In the genomic region with DNA sequence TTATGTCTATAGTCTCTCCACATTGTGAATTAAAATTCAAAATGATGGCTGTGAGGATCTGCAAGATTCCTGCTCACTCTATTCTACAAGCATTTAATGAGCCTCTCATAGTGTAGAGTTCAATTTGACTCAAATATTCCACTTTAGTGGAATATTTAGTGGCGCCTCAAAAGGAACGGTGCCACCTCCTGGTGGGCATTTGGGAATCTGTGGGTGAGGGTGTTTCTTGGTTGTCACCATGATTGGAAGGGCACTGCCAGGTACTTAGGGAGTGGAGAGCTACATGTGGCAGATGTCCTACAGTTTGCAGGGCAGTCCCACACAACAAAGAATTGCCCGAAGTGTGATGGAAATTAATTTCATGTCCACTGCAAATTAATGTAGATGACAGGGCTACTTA, we compare ENCODE assay signal across 11 cellular contexts. TPM values are rescaled to one million over a fixed set of nuclear protein-coding genes. Genes with fewer than 3 reads are reported as not detected.
DNase-seq lines count a peak whose midpoint lies in the region; ATAC-seq, FAIRE-seq and TF ChIP-seq lines count a peak whose summit lies in the region.
"Had no signal": no experiment of that assay in that cellular context is flagged by ENCODE, and none has a peak within 500 bp of the region (broad histone marks: within the 10 kb centered on the region; RNA-seq: fewer than 3 reads in every experiment).

No MANE protein-coding gene starts in this region.

- FAIRE-seq in A549 (lab: Jason Lieb, UNC): no peak
- FAIRE-seq: bronchial epithelial cell had no signal

- TF ChIP-seq EP300 in A549 (IDR thresholded peaks at IDR 0.05): no peak

- H3K4me3 ChIP-seq in A549: no peak overlapping the region
- no peak overlapping the region for H3K4me3 ChIP-seq in RWPE2 (ENCODE audit: severe bottlenecking)

- H3K27me3 ChIP-seq in RWPE2 (ENCODE audit: insufficient read depth, poor library complexity, severe bottlenecking): no peaks in the 10 kb centered on the region

- TF ChIP-seq CTCF in A549 (IDR thresholded peaks at IDR 0.05) (no peak), RWPE2 (IDR thresholded peaks at IDR 0.05; ENCODE audit: poor library complexity, severe bottlenecking) (peak; percentile 19)

- H3K4me1 ChIP-seq in A549 (no peaks in the 10 kb centered on the region), RWPE2 (ENCODE audit: insufficient read depth, poor library complexity, severe bottlenecking) (no peaks in the 10 kb centered on the region)

- 97% methylated on average over 3 of the region's 3 CpGs for WGBS in A549 (ENCODE audit: missing lambda C conversion rate)

- no peak for TF ChIP-seq POLR2A in A549 (IDR thresholded peaks at IDR 0.05; ENCODE audit: low read length)

- no peaks in the 10 kb centered on the region for H3K36me3 ChIP-seq in RWPE2 (ENCODE audit: low read depth)

- DNase-seq in A549 (ENCODE audit: low read depth in 1 of 2, low spot score in 1 of 2): peak in 1 of 2 experiments; percentile 19
- DNase-seq in EL: peak; percentile 19
- no peak for DNase-seq in RWPE2 (ENCODE audit: low spot score)
- peak; percentile 22 for DNase-seq in fibroblast of peridontal ligament (ENCODE audit: extremely low read depth)
- no peak for DNase-seq in activated gamma-delta T cell treated with Interleukin-2 at 50 U/mL for 16 hours
- no peak for DNase-seq in germinal center (ENCODE audit: low spot score)
- no peak for DNase-seq in cerebellar cortex (ENCODE audit: low spot score)
- DNase-seq: natural killer cell, substantia nigra had no signal

- H3K4me2 ChIP-seq in A549: no peak overlapping the region

- POLR2A ChIA-PET in A549 (lab: Yijun Ruan, JAX): no interaction called here

- CTCF ChIA-PET in A549 (lab: Yijun Ruan, JAX): interaction anchor here (1.4 to 1.5 kb wide), 2 partner anchors 9 to 203 kb away, joined by 4 to 5 read pairs; no protein-coding TSS in a partner anchor

- ATAC-seq in A549 (peak in 1 of 2 experiments; percentile 54; a peak in 2 of 6 replicates), RWPE2 (ENCODE audit: low read depth) (peak; percentile 23; the same call in 1 of the 3 replicates), HG03469 (IDR thresholded peaks at IDR 0.05; ENCODE audit: unreplicated experiment) (no peak)
- ATAC-seq: natural killer cell had no signal

- TF ChIP-seq RAD21 in A549 (conservative IDR thresholded peaks at IDR 0.05 in 1 of 2, IDR thresholded peaks at IDR 0.05 in 1 of 2): no peak

- no peak overlapping the region for H3K27ac ChIP-seq in A549
- no peak overlapping the region for H3K27ac ChIP-seq in RWPE2 (ENCODE audit: poor library complexity, severe bottlenecking)

- no peaks in the 10 kb centered on the region for H3K9me3 ChIP-seq in A549
- no peaks in the 10 kb centered on the region for H3K9me3 ChIP-seq in RWPE2 (ENCODE audit: severe bottlenecking)

TF ChIP-seq in A549, 52 proteins besides CTCF, POLR2A, EP300 and RAD21:
- peak; percentile 20; the same call in 1 of the 3 replicates for TF ChIP-seq SMC3 (IDR thresholded peaks at IDR 0.05)
- no peak for TF ChIP-seq CBX8 (IDR thresholded peaks at IDR 0.05)

RNA-seq across cellular contexts. Expression of a gene that starts 21.5 kb away (rescaled TPM):
- polyA plus RNA-seq in A549 (2011; rRNA removed): 2.8 and 3.3 TPM in 2 replicates
- 0.91 and 0.94 TPM in 2 replicates for polyA plus RNA-seq in A549 (2012; cell fraction: cytosol; rRNA removed)
- 1.8 and 1.9 TPM in 2 replicates for polyA plus RNA-seq in A549 (2012; cell fraction: nucleus; rRNA removed)
- polyA plus RNA-seq in A549 (2017; fragmentation: RNase III; extraction: RNeasy Plus Mini Kit Qiagen cat#74134 plus additional on column Dnase treatment): 1.3 to 1.7 TPM (median 1.4 TPM) in 3 replicates
- 1.7 and 2.4 TPM in 2 replicates for polyA minus RNA-seq in A549 (2011; rRNA and poly(A)+ RNA removed)

RNA-seq across cellular contexts. Expression of a gene that starts 50.4 kb away (rescaled TPM):
- polyA plus RNA-seq in A549 (2011; rRNA removed): 19.0 and 19.8 TPM in 2 replicates
- 7.7 and 9.6 TPM in 2 replicates for polyA plus RNA-seq in A549 (2012; cell fraction: cytosol; rRNA removed)
- polyA plus RNA-seq in A549 (2012; cell fraction: nucleus; rRNA removed): 4.1 and 5.6 TPM in 2 replicates
- 18.9 to 22.0 TPM (median 21.5 TPM) in 3 replicates for polyA plus RNA-seq in A549 (2017; fragmentation: RNase III; extraction: RNeasy Plus Mini Kit Qiagen cat#74134 plus additional on column Dnase treatment)
- 4.3 and 4.8 TPM in 2 replicates for polyA minus RNA-seq in A549 (2011; rRNA and poly(A)+ RNA removed)

Comparison
In these comparisons a context has a peak if more than half of its experiments do, and no peak if none do; other contexts are left out.
1. DNase-seq: peak in EL (single experiment) and fibroblast of peridontal ligament (single experiment); none in RWPE2 (single experiment), activated gamma-delta T cell treated with Interleukin-2 at 50 U/mL for 16 hours (single experiment), germinal center (single experiment) and cerebellar cortex (single experiment).